16 cellular contexts compared by ENCODE assay signal in genomic region chr18:22193466-22193865, GRCh38. TPM values are rescaled to one million over a fixed set of nuclear protein-coding genes. Genes with fewer than 3 reads are reported as not detected.
DNase-seq lines count a peak whose midpoint lies in the region; ATAC-seq and TF ChIP-seq lines count a peak whose summit lies in the region.
"Had no signal": no experiment of that assay in that cellular context is flagged by ENCODE, and none has a peak within 500 bp of the region (broad histone marks: within the 10 kb centered on the region; RNA-seq: fewer than 3 reads in every experiment).

No MANE protein-coding gene starts in this region.

- H3K4me1 ChIP-seq in endodermal cell (ENCODE audit: control insufficient read depth, insufficient read depth, low read length) (peaks cover 15% of the 10 kb centered on the region), lung (ENCODE audit: control insufficient read depth in 2 of 2, insufficient read depth in 2 of 2, low read length in 2 of 2) (peaks cover 16 to 24% of the 10 kb centered on the region in 2 donors)

- H3K4me3 ChIP-seq in endodermal cell (ENCODE audit: low read length) (peak overlapping the region; percentile 73), lung (no peak overlapping the region)
- H3K4me3 ChIP-seq: GM12878, GM23248 had no signal

- no peaks in the 10 kb centered on the region for H3K9me3 ChIP-seq in endodermal cell (ENCODE audit: control insufficient read depth, low read length)
- no peaks in the 10 kb centered on the region for H3K9me3 ChIP-seq in lung (ENCODE audit: control insufficient read depth in 2 of 2, insufficient read depth in 1 of 2, low read length in 1 of 2)

- in situ Hi-C loops in SK-MEL-5 (cut with HindIII; ENCODE audit: low pct_unique_long_range_greater_than_20kb, low sequenced_read_pairs): no loop called here

- peaks cover 90% of the 10 kb centered on the region for H3K36me3 ChIP-seq in endodermal cell (ENCODE audit: control insufficient read depth, insufficient read depth, low read length)
- peaks cover 0 to 7% of the 10 kb centered on the region in 2 donors for H3K36me3 ChIP-seq in lung (ENCODE audit: control insufficient read depth in 2 of 2, insufficient read depth in 2 of 2, low read length in 2 of 2)

- no peaks in the 10 kb centered on the region for H3K9me3 Mint-ChIP-seq in endodermal cell

- H3K36me3 Mint-ChIP-seq in endodermal cell (ENCODE audit: low read depth): peaks cover 71% of the 10 kb centered on the region

- no peaks in the 10 kb centered on the region for H3K27me3 Mint-ChIP-seq in endodermal cell (ENCODE audit: insufficient read depth)

- ATAC-seq in lung (ENCODE audit: insufficient read depth, low FRiP score): no peak
- no peak for ATAC-seq in HG02759 (IDR thresholded peaks at IDR 0.05; ENCODE audit: unreplicated experiment)
- ATAC-seq in GM21576 (IDR thresholded peaks at IDR 0.05; ENCODE audit: unreplicated experiment): no peak
- ATAC-seq: GM12878 had no signal

- 69 to 70% methylated on average over 7 to 9 of the region's 9 CpGs for WGBS in endodermal cell (ENCODE audit: insufficient coverage in 1 of 2, insufficient read length in 1 of 2), 2 experiments
- 52 to 56% methylated on average over 9 of the region's 9 CpGs for WGBS in lung, 2 donors

- DNase-seq in SK-MEL-5 (ENCODE audit: low read depth, low spot score) (peak; percentile 83), endodermal cell (peak; percentile 64), lung (ENCODE audit: low spot score) (no peak), smooth muscle cell of the brain vasculature (ENCODE audit: low read depth, low spot score) (peak; percentile 70), pons (ENCODE audit: low spot score) (no peak), T-helper 9 cell (no peak)
- DNase-seq: AML-193, DND-41, GM23248, NCI-H510A treated with DMSO at 0.1 percent for 48 hours, SHP77 had no signal

- H3K27ac ChIP-seq in endodermal cell (ENCODE audit: low read depth, low read length) (peak overlapping the region; percentile 18), lung (ENCODE audit: low read depth in 1 of 2, low read length in 1 of 2) (peak overlapping the region; percentile 81 to 82)
- H3K27ac ChIP-seq: GM23248, VCaP had no signal

- TF ChIP-seq CTCF in endodermal cell (conservative IDR thresholded peaks at IDR 0.05) (no peak), lung (IDR thresholded peaks at IDR 0.05; ENCODE audit: control extremely low read depth, extremely low read depth) (no peak)

- H3K27me3 ChIP-seq in endodermal cell (ENCODE audit: control insufficient read depth, insufficient read depth, low read length, poor library complexity, severe bottlenecking) (no peaks in the 10 kb centered on the region), lung (ENCODE audit: control insufficient read depth, insufficient read depth) (no peaks in the 10 kb centered on the region)

- H3K27ac Mint-ChIP-seq in endodermal cell: peak overlapping the region; percentile 89

- H3K4me1 Mint-ChIP-seq in endodermal cell: peaks cover 75% of the 10 kb centered on the region

- H3K4me3 Mint-ChIP-seq in endodermal cell: peak overlapping the region; percentile 43

- H3K9ac ChIP-seq in endodermal cell (ENCODE audit: extremely low read depth, low read length, poor library complexity, severe bottlenecking): peak overlapping the region; percentile 58
- H3K9ac ChIP-seq: GM23248 had no signal

RNA-seq across cellular contexts. Expression of gene GATA6, which starts 24.1 kb away (rescaled TPM):
- total RNA-seq in SK-MEL-5 (2014; rRNA removed; shearing (Covaris generic)): 2.1 and 2.7 TPM in 2 replicates
- 3.8 and 4.7 TPM in 2 replicates for polyA plus RNA-seq in SK-MEL-5 (2015; cell fraction: cytosol; rRNA removed)
- polyA plus RNA-seq in SK-MEL-5 (2015; cell fraction: nucleus; rRNA removed): 0.53 and 2.2 TPM in 2 replicates
- total RNA-seq in endodermal cell (100 to 1,000 TPM; 106 to 158 TPM), lung (10 to 100 TPM; 32.1 to 34.3 TPM)
- 30.0 TPM for polyA plus RNA-seq in endodermal cell (2013, experiment 1 of 2)
- polyA plus RNA-seq in endodermal cell (2013, experiment 2 of 2): 39.3 TPM
- polyA plus RNA-seq in lung: 10 to 100 TPM; 11.3 to 11.5 TPM
- polyA plus RNA-seq: neural cell had no signal

Comparison
In these comparisons a context has a peak if more than half of its experiments do, and no peak if none do; other contexts are left out.
1. DNase-seq: peak in SK-MEL-5 (single experiment), endodermal cell (single experiment) and smooth muscle cell of the brain vasculature (single experiment); none in lung (single experiment), pons (single experiment) and T-helper 9 cell (single experiment).